20 cellular contexts compared by ENCODE assay signal in the genomic region with DNA sequence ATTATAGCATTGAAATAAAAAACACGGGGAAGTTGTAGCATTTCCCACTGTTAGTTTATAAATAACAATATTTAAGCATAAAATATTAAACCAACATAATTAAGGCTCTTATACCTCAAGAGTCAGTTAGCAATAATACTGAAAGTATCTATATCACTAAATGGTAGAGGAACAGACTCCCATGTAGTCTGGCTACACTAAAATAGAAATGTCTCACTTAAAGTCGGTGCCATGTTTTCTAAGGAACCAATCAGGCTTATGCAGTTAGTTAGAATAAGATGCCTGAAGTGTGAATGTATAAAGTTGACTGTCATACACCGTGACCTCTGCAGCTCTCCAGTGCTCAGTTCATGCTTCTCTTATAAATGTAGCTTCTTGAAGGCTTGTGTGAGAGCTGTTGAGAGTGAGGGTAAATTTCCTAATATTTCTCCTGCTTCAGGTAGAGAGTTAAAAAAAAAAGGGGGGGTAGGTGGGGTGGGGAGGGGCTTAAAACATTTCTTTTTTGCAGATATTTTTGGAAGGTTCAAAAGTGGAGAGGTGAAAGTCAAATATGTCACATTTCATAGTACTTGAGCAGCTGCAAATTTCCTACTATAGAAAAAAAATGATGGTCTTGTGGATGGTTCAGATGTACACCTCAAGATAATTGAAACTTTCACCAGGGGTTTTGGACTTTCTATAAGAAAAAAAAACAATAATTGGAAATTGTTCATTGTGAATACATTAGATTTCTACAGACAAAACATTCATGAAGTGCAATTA.
A peak's percentile ranks its signal among the peaks of the same experiment; 100 is the strongest.
DNase-seq lines count a peak whose midpoint lies in the region; ATAC-seq, FAIRE-seq and TF ChIP-seq lines count a peak whose summit lies in the region.
"Had no signal": no experiment of that assay in that cellular context is flagged by ENCODE, and none has a peak within 500 bp of the region (broad histone marks: within the 10 kb centered on the region; RNA-seq: fewer than 3 reads in every experiment).

No MANE protein-coding gene starts in this region.

- H3K36me3 ChIP-seq in HepG2 (replicated peaks in 1 of 2; ENCODE audit: control insufficient read depth in 1 of 2, insufficient read depth in 2 of 2, low read length in 2 of 2), result no peaks in the 10 kb centered on the region
- no peaks in the 10 kb centered on the region for H3K36me3 ChIP-seq in right lobe of liver
- H3K36me3 ChIP-seq: BLaER1 treated with 17β-estradiol and CSF1 and Interleukin-3, amounts not matched to agents 10 nM and 100 nM had no signal

- TF ChIP-seq CTCF in HepG2 (CRISPR knock-in tag; IDR thresholded peaks at IDR 0.05), result no peak
- TF ChIP-seq CTCF in right lobe of liver (IDR thresholded peaks at IDR 0.05), result no peak

- no peak for FAIRE-seq in HepG2 (lab: Jason Lieb, UNC)
- FAIRE-seq: G401.6, GM12892, GM19239 had no signal

- H3K4me1 Mint-ChIP-seq in stimulated activated effector memory CD8-positive, alpha-beta T cell treated with anti-CD3 and anti-CD28 coated beads, Interleukin-12 subunit alpha, Interleukin-12 subunit beta, amount 100 ng/mL, for 72 hours, result no peaks in the 10 kb centered on the region

- H3K9ac ChIP-seq in HepG2 (ENCODE audit: insufficient read depth, low read depth, low read length), result no peak overlapping the region
- H3K9ac ChIP-seq: BLaER1 treated with 17β-estradiol and CSF1 and Interleukin-3, amounts not matched to agents 10 nM and 100 nM; KMS-11 had no signal

- in situ Hi-C loops in HepG2 (cut with HindIII; ENCODE audit: extremely low pct_ligation_motif_present, low pct_unique_long_range_greater_than_20kb), result no loop called here

- no peak overlapping the region for H2AFZ ChIP-seq in HepG2 (ENCODE audit: low read length)
- H2AFZ ChIP-seq: GM23338 had no signal

- no peak for DNase-seq in HepG2 (ENCODE audit: low spot score)
- DNase-seq in right lobe of liver, result no peak
- DNase-seq in stimulated activated effector memory CD8-positive, alpha-beta T cell treated with anti-CD3 and anti-CD28 coated beads, Interleukin-12 subunit alpha, Interleukin-12 subunit beta, amount 100 ng/mL, for 72 hours (ENCODE audit: low spot score in 2 of 2), result no peak
- DNase-seq in middle frontal gyrus (ENCODE audit: extremely low spot score, low spot score), result no peak
- no peak for DNase-seq in HEK293T (ENCODE audit: extremely low spot score)
- DNase-seq: ACHN; Calu3; CD4-positive, alpha-beta T cell; DMS 273 treated with DMSO at 0.1 percent for 48 hours; EL; H7 had no signal

- 0% methylated on average over 3 of the region's 3 CpGs for WGBS in HepG2 (ENCODE audit: low lambda C conversion rate)
- WGBS in right lobe of liver (ENCODE audit: insufficient coverage, low coverage, low lambda C conversion rate, missing lambda C conversion rate), result 62% methylated on average over 3 of the region's 3 CpGs

- H3K36me3 Mint-ChIP-seq in stimulated activated effector memory CD8-positive, alpha-beta T cell treated with anti-CD3 and anti-CD28 coated beads, Interleukin-12 subunit alpha, Interleukin-12 subunit beta, amount 100 ng/mL, for 72 hours, result no peaks in the 10 kb centered on the region

- BruUV-seq in HepG2 (replicated peaks; lab: Mats Ljungman, UMichigan), result no TSS peak

- no peak for TF ChIP-seq RAD21 in HepG2 (CRISPR knock-in tag; IDR thresholded peaks at IDR 0.05)

- H3K9me3 Mint-ChIP-seq in stimulated activated effector memory CD8-positive, alpha-beta T cell treated with anti-CD3 and anti-CD28 coated beads, Interleukin-12 subunit alpha, Interleukin-12 subunit beta, amount 100 ng/mL, for 72 hours, result no peaks in the 10 kb centered on the region
- H3K9me3 Mint-ChIP-seq: CD4-positive, alpha-beta T cell; GM23338 had no signal

- H3K4me1 ChIP-seq in HepG2 (ENCODE audit: insufficient read depth, low read length) (no peaks in the 10 kb centered on the region), right lobe of liver (no peaks in the 10 kb centered on the region)
- H3K4me1 ChIP-seq: BLaER1 treated with 17β-estradiol and CSF1 and Interleukin-3, amounts not matched to agents 10 nM and 100 nM had no signal

- H3K27ac ChIP-seq in HepG2 (ENCODE audit: extremely low read length, insufficient read depth, low read length), result no peak overlapping the region
- H3K27ac ChIP-seq in right lobe of liver, result no peak overlapping the region
- H3K27ac ChIP-seq: BLaER1 treated with 17β-estradiol and CSF1 and Interleukin-3, amounts not matched to agents 10 nM and 100 nM; KMS-11 had no signal

- no peak overlapping the region for H3K4me3 Mint-ChIP-seq in stimulated activated effector memory CD8-positive, alpha-beta T cell treated with anti-CD3 and anti-CD28 coated beads, Interleukin-12 subunit alpha, Interleukin-12 subunit beta, amount 100 ng/mL, for 72 hours
- H3K4me3 Mint-ChIP-seq: CD4-positive, alpha-beta T cell; GM23338 had no signal

- H3K9me3 ChIP-seq in HepG2 (ENCODE audit: low read length), result no peaks in the 10 kb centered on the region
- no peaks in the 10 kb centered on the region for H3K9me3 ChIP-seq in right lobe of liver
- H3K9me3 ChIP-seq: BLaER1 treated with 17β-estradiol and CSF1 and Interleukin-3, amounts not matched to agents 10 nM and 100 nM had no signal

- TF ChIP-seq POLR2A in HepG2 (IDR thresholded peaks at IDR 0.05; ENCODE audit: insufficient read depth in 1 of 2, low read depth in 2 of 2, low read length in 2 of 2) (no peak), right lobe of liver (IDR thresholded peaks at IDR 0.05) (no peak)

- POLR2A ChIA-PET in HepG2 (lab: Yijun Ruan, JAX), result no interaction called here
- POLR2A ChIA-PET in HEK293T (lab: Yijun Ruan, JAX), result no interaction called here

- intact Hi-C loops in HepG2 (cut with micrococcal nuclease; ENCODE audit: unreplicated experiment), result no loop called here
- intact Hi-C loops in right lobe of liver (cut with DNase I), result no loop called here

- TF ChIP-seq EP300 in HepG2 (IDR thresholded peaks at IDR 0.05; ENCODE audit: low read depth in 2 of 2, low read length in 2 of 2) (no peak), HepG2 (CRISPR knock-in tag; IDR thresholded peaks at IDR 0.05; ENCODE audit: borderline replicate concordance) (no peak)

- H3K4me2 ChIP-seq in HepG2 (ENCODE audit: low read depth, low read length), result no peak overlapping the region
- H3K4me2 ChIP-seq: BLaER1 treated with 17β-estradiol and CSF1 and Interleukin-3, amounts not matched to agents 10 nM and 100 nM; GM23338; KMS-11 had no signal

- H3K27ac Mint-ChIP-seq in stimulated activated effector memory CD8-positive, alpha-beta T cell treated with anti-CD3 and anti-CD28 coated beads, Interleukin-12 subunit alpha, Interleukin-12 subunit beta, amount 100 ng/mL, for 72 hours, result no peak overlapping the region
- H3K27ac Mint-ChIP-seq: CD4-positive, alpha-beta T cell; GM23338 had no signal

- H3K4me3 ChIP-seq in HepG2 (replicated peaks in 1 of 3; ENCODE audit: insufficient read depth in 1 of 3, low read depth in 2 of 3, low read length in 3 of 3), result no peak overlapping the region
- no peak overlapping the region for H3K4me3 ChIP-seq in right lobe of liver
- H3K4me3 ChIP-seq: BLaER1 treated with 17β-estradiol and CSF1 and Interleukin-3, amounts not matched to agents 10 nM and 100 nM; GM23338 had no signal

- H3K27me3 ChIP-seq in HepG2 (ENCODE audit: control insufficient read depth in 1 of 2, insufficient read depth in 2 of 2, low read length in 2 of 2) (peaks cover 0 to 8% of the 10 kb centered on the region in 2 experiments; a peak in 1 of 5 replicates), right lobe of liver (no peaks in the 10 kb centered on the region)
- H3K27me3 ChIP-seq: BLaER1 treated with 17β-estradiol and CSF1 and Interleukin-3, amounts not matched to agents 10 nM and 100 nM had no signal

- CTCF ChIA-PET in HepG2 (lab: Yijun Ruan, JAX; ENCODE audit: low intra/inter-chr PET ratio, low total read pairs) (no interaction called here), HEK293T (lab: Yijun Ruan, JAX) (no interaction called here)

- no peaks in the 10 kb centered on the region for H4K20me1 ChIP-seq in HepG2 (ENCODE audit: insufficient read depth, low read length)
- H4K20me1 ChIP-seq: BLaER1 treated with 17β-estradiol and CSF1 and Interleukin-3, amounts not matched to agents 10 nM and 100 nM had no signal

- no peak for ATAC-seq in HepG2
- ATAC-seq in right lobe of liver, result no peak
- peak; percentile 64 for ATAC-seq in GM18867 (IDR thresholded peaks at IDR 0.05; ENCODE audit: unreplicated experiment)
- peak; percentile 63 for ATAC-seq in HG02840 (IDR thresholded peaks at IDR 0.05; ENCODE audit: low FRiP score, unreplicated experiment)
- ATAC-seq in stimulated activated effector memory CD8-positive, alpha-beta T cell treated with anti-CD3 and anti-CD28 coated beads, Interleukin-12 subunit alpha, Interleukin-12 subunit beta, amount 100 ng/mL, for 72 hours, result peak; percentile 28
- no peak for ATAC-seq in GM19397 (IDR thresholded peaks at IDR 0.05; ENCODE audit: unreplicated experiment)
- ATAC-seq: GM23338 had no signal

- H3K79me2 ChIP-seq in HepG2 (ENCODE audit: insufficient read depth, low read length), result no peaks in the 10 kb centered on the region

TF ChIP-seq in HepG2, 621 proteins besides CTCF, POLR2A, EP300 and RAD21:
- TF ChIP-seq TAF15 (IDR thresholded peaks at IDR 0.05; ENCODE audit: low read depth, low read length, poor library complexity, severe bottlenecking) (no peak), HNRNPK (IDR thresholded peaks at IDR 0.05; ENCODE audit: low read depth, low read length, poor library complexity, severe bottlenecking) (peak; percentile 95)

TF ChIP-seq in HEK293T, 16 proteins besides CTCF, POLR2A, EP300 and RAD21:
- TF ChIP-seq CTBP1 (IDR thresholded peaks at IDR 0.05; ENCODE audit: borderline replicate concordance), result no peak
- TF ChIP-seq ARNT (IDR thresholded peaks at IDR 0.05), result no peak
- no peak for TF ChIP-seq BHLHE40 (IDR thresholded peaks at IDR 0.05; ENCODE audit: borderline replicate concordance)
- TF ChIP-seq FOXA1 (IDR thresholded peaks at IDR 0.05), result no peak
TF ChIP-seq in HEK293T: peak in this region for 0.

Comparison
In these comparisons a context has a peak if more than half of its experiments do, and no peak if none do; other contexts are left out.
1. ATAC-seq: peak in GM18867 (single experiment), HG02840 (single experiment) and stimulated activated effector memory CD8-positive, alpha-beta T cell treated with anti-CD3 and anti-CD28 coated beads, Interleukin-12 subunit alpha, Interleukin-12 subunit beta, amount 100 ng/mL, for 72 hours (single experiment); none in HepG2 (single experiment), right lobe of liver (0 of 4) and GM19397 (single experiment).